In genomic region chr19:664913-665443, GRCh38 we compare ENCODE assay signal across 8 cellular contexts. TPM values are rescaled to one million over a fixed set of nuclear protein-coding genes. Genes with fewer than 3 reads are reported as not detected.
A peak's percentile ranks its signal among the peaks of the same experiment; 100 is the strongest.
DNase-seq lines count a peak whose midpoint lies in the region; ATAC-seq and TF ChIP-seq lines count a peak whose summit lies in the region.

No MANE protein-coding gene starts in this region.

- H3K27ac ChIP-seq in neutrophil (peak overlapping the region; percentile 71), subcutaneous abdominal adipose tissue (ENCODE audit: low read depth, low read length) (no peak overlapping the region)

- H3K4me3 ChIP-seq in foreskin fibroblast (ENCODE audit: low read depth in 1 of 2, low read length in 2 of 2) = peak overlapping the region in 1 of 2 donors; percentile 36
- H3K4me3 ChIP-seq in neutrophil (ENCODE audit: low read depth in 1 of 2, low read length in 1 of 2) = peak overlapping the region; percentile 63 to 64
- H3K4me3 ChIP-seq in subcutaneous abdominal adipose tissue (ENCODE audit: low read depth in 1 of 5, low read length in 5 of 5) = peak overlapping the region; percentile 39 to 59 (median 56)

- H3K4me1 ChIP-seq in neutrophil (ENCODE audit: control insufficient read depth in 1 of 2, insufficient read depth in 1 of 2, low read depth in 1 of 2, low read length in 1 of 2) (peaks cover 78 to 84% of the 10 kb centered on the region in 2 experiments), subcutaneous abdominal adipose tissue (ENCODE audit: control insufficient read depth in 5 of 5, insufficient read depth in 5 of 5, low read length in 5 of 5) (peaks cover 7 to 55% (median 50%) of the 10 kb centered on the region in 5 donors)

- DNase-seq in D341Med (ENCODE audit: low spot score) (peak; percentile 92), LoVo (ENCODE audit: low spot score) (peak; percentile 73), RPMI7951 (ENCODE audit: low read depth) (peak; percentile 75), foreskin fibroblast (peak; percentile 54 to 85)
- peak; percentile 67 for DNase-seq in activated effector memory CD4-positive, alpha-beta T cell treated with Interleukin-2 at 50 U/mL for 16 hours

- H3K9me3 ChIP-seq in neutrophil = no peaks in the 10 kb centered on the region
- no peaks in the 10 kb centered on the region for H3K9me3 ChIP-seq in subcutaneous abdominal adipose tissue (ENCODE audit: control insufficient read depth in 5 of 5, low read length in 5 of 5)

- no peak for ATAC-seq in GM19395 (IDR thresholded peaks at IDR 0.05; ENCODE audit: unreplicated experiment)

- H3K36me3 ChIP-seq in neutrophil = no peaks in the 10 kb centered on the region
- H3K36me3 ChIP-seq in subcutaneous abdominal adipose tissue (ENCODE audit: control insufficient read depth in 5 of 5, insufficient read depth in 5 of 5, low read length in 5 of 5) = no peaks in the 10 kb centered on the region

- H3K27me3 ChIP-seq in neutrophil (no peaks in the 10 kb centered on the region), subcutaneous abdominal adipose tissue (ENCODE audit: control insufficient read depth in 5 of 5, insufficient read depth in 4 of 5, low read length in 5 of 5) (no peaks in the 10 kb centered on the region)

- peak overlapping the region in 2 of 5 donors; percentile 21 to 69 for H3K9ac ChIP-seq in subcutaneous abdominal adipose tissue (ENCODE audit: low read length in 5 of 5)

- TF ChIP-seq CTCF in foreskin fibroblast (IDR thresholded peaks at IDR 0.05; ENCODE audit: low read depth, low read length) (peak; percentile 83), neutrophil (IDR thresholded peaks at IDR 0.05) (peak; percentile 94)

RNA-seq across cellular contexts. Expression of gene RNF126, which starts 2.0 kb away (rescaled TPM):
- total RNA-seq in RPMI7951 (2014; rRNA removed; shearing (Covaris generic)) = 29.3 and 48.7 TPM in 2 replicates

RNA-seq across cellular contexts. Expression of gene FSTL3, which starts 11.2 kb away (rescaled TPM):
- 4.4 and 19.8 TPM in 2 replicates for total RNA-seq in RPMI7951 (2014; rRNA removed; shearing (Covaris generic))

RNA-seq across cellular contexts. Expression of gene FGF22, which starts 25.3 kb away (rescaled TPM):
- 0.39 TPM in 1 of 2 replicates, not detected in the other for total RNA-seq in RPMI7951 (2014; rRNA removed; shearing (Covaris generic))

RNA-seq across cellular contexts. Expression of gene PRSS57, which starts 30.3 kb away (rescaled TPM):
- not detected in 2 replicates for total RNA-seq in RPMI7951 (2014; rRNA removed; shearing (Covaris generic))

RNA-seq across cellular contexts. Expression of gene POLRMT, which starts 31.6 kb away (rescaled TPM):
- 19.3 and 20.5 TPM in 2 replicates for total RNA-seq in RPMI7951 (2014; rRNA removed; shearing (Covaris generic))
